ENCODE assay signal across 26 cellular contexts in genomic region chr17:80552523-80552922, GRCh38.
"Had no signal": no experiment of that assay in that cellular context is flagged by ENCODE, and none has a peak within 500 bp of the region (broad histone marks: within the 10 kb centered on the region; RNA-seq: fewer than 3 reads in every experiment).

No MANE protein-coding gene starts in this region.

- H3K9me3 ChIP-seq: left ventricle myocardium inferior, pancreas, prostate gland, suprapubic skin, thoracic aorta, tibial artery, upper lobe of right lung had no signal

- H3K27ac ChIP-seq: hepatocyte, left ventricle myocardium inferior, pancreas, prostate gland, suprapubic skin, thoracic aorta, tibial artery, upper lobe of right lung had no signal

- H3K36me3 Mint-ChIP-seq: natural killer cell had no signal

- H3K27me3 ChIP-seq: hepatocyte, pancreas, suprapubic skin, tibial artery, upper lobe of right lung had no signal

- H3K9me3 Mint-ChIP-seq: mesothelial cell of epicardium; naive B cell; natural killer cell; nephron progenitor cell; stimulated activated naive CD8-positive, alpha-beta T cell treated with anti-CD3 and anti-CD28 coated beads, Interleukin-15, Interleukin-2, amounts not matched to agents 100 ng/mL and 50 ng/mL, for 24 hours had no signal

- ATAC-seq: natural killer cell, pancreas, right cardiac atrium, upper lobe of right lung had no signal

- H3K36me3 ChIP-seq: pancreas, prostate gland, suprapubic skin, thoracic aorta, upper lobe of right lung had no signal

- H3K4me3 ChIP-seq: hepatocyte, left ventricle myocardium inferior, lung, pancreas, prostate gland, smooth muscle cell, suprapubic skin, thoracic aorta, tibial artery, upper lobe of right lung had no signal

- DNase-seq: islet precursor cell; left ventricle myocardium inferior; mesendoderm; naive B cell; natural killer cell; nephron progenitor cell; pancreas; posterior cingulate gyrus; retina; right cardiac atrium; stimulated activated CD4-positive, alpha-beta T cell treated with anti-CD3 and anti-CD28 coated beads, Interleukin-1b, Interleukin-23, amount 100 ng/mL, for 48 hours; stimulated activated CD4-positive, alpha-beta T cell treated with anti-CD3 and anti-CD28 coated beads, Interleukin-2, amount 100 ng/mL, for 48 hours; stimulated activated CD4-positive, alpha-beta T cell treated with anti-CD3 and anti-CD28 coated beads, Interleukin-4, amount 100 ng/mL, for 4 hours; stimulated activated CD8-positive, alpha-beta memory T cell treated with anti-CD3 and anti-CD28 coated beads, Interleukin-4, amount 100 ng/mL, for 48 hours; stimulated activated naive CD4-positive, alpha-beta T cell; trophoblast cell; upper lobe of right lung had no signal

- H3K4me1 ChIP-seq: pancreas, prostate gland, upper lobe of right lung had no signal

- H3K4me3 Mint-ChIP-seq: mesothelial cell of epicardium; naive B cell; natural killer cell; nephron progenitor cell; stimulated activated naive CD8-positive, alpha-beta T cell treated with anti-CD3 and anti-CD28 coated beads, Interleukin-15, Interleukin-2, amounts not matched to agents 100 ng/mL and 50 ng/mL, for 24 hours had no signal

- H3K27ac Mint-ChIP-seq: mesothelial cell of epicardium; natural killer cell; stimulated activated naive CD8-positive, alpha-beta T cell treated with anti-CD3 and anti-CD28 coated beads, Interleukin-15, Interleukin-2, amounts not matched to agents 100 ng/mL and 50 ng/mL, for 24 hours had no signal

- FAIRE-seq: pancreas had no signal
